In the genomic region with DNA sequence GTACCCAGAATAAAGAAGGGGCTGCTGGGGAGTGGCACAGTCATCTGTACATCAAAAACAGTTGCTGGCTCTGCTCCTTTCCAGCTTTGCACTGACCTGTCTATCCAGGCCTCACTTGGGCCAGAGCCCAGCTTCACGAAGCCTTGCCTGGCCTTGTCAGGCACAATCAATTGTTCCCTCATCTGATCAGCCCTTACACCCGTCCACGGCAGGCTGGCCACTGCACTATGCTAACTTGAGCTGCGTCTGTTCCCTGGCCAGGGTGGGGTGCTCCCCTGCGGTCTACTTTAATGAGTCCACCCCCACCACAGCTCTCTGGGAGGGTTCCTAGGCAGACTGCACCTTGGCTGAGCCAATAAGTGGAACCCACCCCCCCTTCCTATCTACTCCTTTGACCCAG, we compare ENCODE assay signal across 26 cellular contexts.
"Had no signal": no experiment of that assay in that cellular context is flagged by ENCODE, and none has a peak within 500 bp of the region (broad histone marks: within the 10 kb centered on the region; RNA-seq: fewer than 3 reads in every experiment).

No MANE protein-coding gene starts in this region.

- FAIRE-seq: endometrium, small intestine, urothelium cell line had no signal

- H3K36me3 Mint-ChIP-seq: immature natural killer cell; mesothelial cell of epicardium; natural killer cell treated with Interleukin-12 subunit alpha and Interleukin-12 subunit beta and Interleukin-15 and Interleukin-18, amount 100 ng/mL, for 72 hours; stimulated activated effector memory CD8-positive, alpha-beta T cell treated with anti-CD3 and anti-CD28 coated beads, Interleukin-12 subunit alpha, Interleukin-12 subunit beta, amount 100 ng/mL, for 72 hours had no signal

- H3K4me3 ChIP-seq: left ventricle myocardium inferior, right lobe of liver, stomach, suprapubic skin, transverse colon had no signal

- H3K4me1 ChIP-seq: parathyroid adenoma, right lobe of liver had no signal

- H3K36me3 ChIP-seq: left ventricle myocardium inferior, right lobe of liver, stomach, suprapubic skin, transverse colon had no signal

- ATAC-seq: activated CD4-positive, CD25-positive, alpha-beta regulatory T cell treated with anti-CD3 and anti-CD28 coated beads, Interleukin-2, amount 50 U/mL, for 24 hours; activated naive CD8-positive, alpha-beta T cell treated with anti-CD3 and anti-CD28 coated beads, Interleukin-2, amount 50 U/mL, for 24 hours; activated T-cell treated with anti-CD3 and anti-CD28 coated beads, Interleukin-2, amount 50 U/mL, for 72 hours; natural killer cell treated with Interleukin-12 subunit alpha and Interleukin-12 subunit beta and Interleukin-15 and Interleukin-18, amount 100 ng/mL, for 72 hours; stimulated activated effector memory CD8-positive, alpha-beta T cell treated with anti-CD3 and anti-CD28 coated beads, Interleukin-12 subunit alpha, Interleukin-12 subunit beta, amount 100 ng/mL, for 72 hours had no signal

- DNase-seq: activated CD4-positive, alpha-beta memory T cell treated with anti-CD3 and anti-CD28 coated beads, Interleukin-2, amount 10 ng/mL, durations not matched to agents 7 days and 5 days; activated CD4-positive, alpha-beta T cell treated with anti-CD3 and anti-CD28 coated beads, Interleukin-2, amount 10 ng/mL, durations not matched to agents 24 days and 14 days; activated effector memory CD4-positive, alpha-beta T cell treated with Interleukin-2 at 50 U/mL for 16 hours; activated naive CD4-positive, alpha-beta T cell treated with anti-CD3 and anti-CD28 coated beads for 36 hours; activated naive CD8-positive, alpha-beta T cell treated with anti-CD3 and anti-CD28 coated beads, Interleukin-2, amount 50 U/mL, for 24 hours; activated T-cell treated with anti-CD3 and anti-CD28 coated beads, Interleukin-2, amount 50 U/mL, for 72 hours; foreskin fibroblast; immature natural killer cell; kidney glomerular epithelial cell; left ventricle myocardium inferior; mammary epithelial cell; right lobe of liver; stimulated activated CD4-positive, alpha-beta T cell treated with anti-CD3 and anti-CD28 coated beads, Interleukin-2, amount 100 ng/mL, for 24 hours; stomach; transverse colon had no signal

- H3K9me3 ChIP-seq: left ventricle myocardium inferior, right lobe of liver, stomach, suprapubic skin, transverse colon had no signal

- H3K4me3 Mint-ChIP-seq: activated CD4-positive, alpha-beta memory T cell treated with anti-CD3 and anti-CD28 coated beads, Interleukin-2, amount 10 ng/mL, durations not matched to agents 7 days and 5 days; activated CD4-positive, alpha-beta T cell treated with anti-CD3 and anti-CD28 coated beads, Interleukin-2, amount 10 ng/mL, durations not matched to agents 24 days and 14 days; activated naive CD4-positive, alpha-beta T cell treated with anti-CD3 and anti-CD28 coated beads for 36 hours; activated naive CD8-positive, alpha-beta T cell treated with anti-CD3 and anti-CD28 coated beads, Interleukin-2, amount 50 U/mL, for 24 hours; activated T-cell treated with anti-CD3 and anti-CD28 coated beads, Interleukin-2, amount 50 U/mL, for 72 hours; immature natural killer cell; mesothelial cell of epicardium; natural killer cell treated with Interleukin-12 subunit alpha and Interleukin-12 subunit beta and Interleukin-15 and Interleukin-18, amount 100 ng/mL, for 72 hours; stimulated activated effector memory CD8-positive, alpha-beta T cell treated with anti-CD3 and anti-CD28 coated beads, Interleukin-12 subunit alpha, Interleukin-12 subunit beta, amount 100 ng/mL, for 72 hours; T-helper 2 cell treated with Interferon-gamma antibody and Interleukin-4, amounts not matched to agents 5 μg/mL and 100 μg/mL, for 36 hours had no signal

- H3K27ac Mint-ChIP-seq: activated CD4-positive, alpha-beta memory T cell treated with anti-CD3 and anti-CD28 coated beads, Interleukin-2, amount 10 ng/mL, durations not matched to agents 7 days and 5 days; activated CD4-positive, alpha-beta T cell treated with anti-CD3 and anti-CD28 coated beads, Interleukin-2, amount 10 ng/mL, durations not matched to agents 24 days and 14 days; activated naive CD4-positive, alpha-beta T cell treated with anti-CD3 and anti-CD28 coated beads for 36 hours; activated naive CD8-positive, alpha-beta T cell treated with anti-CD3 and anti-CD28 coated beads, Interleukin-2, amount 50 U/mL, for 24 hours; activated T-cell treated with anti-CD3 and anti-CD28 coated beads, Interleukin-2, amount 50 U/mL, for 72 hours; immature natural killer cell; mesothelial cell of epicardium; natural killer cell treated with Interleukin-12 subunit alpha and Interleukin-12 subunit beta and Interleukin-15 and Interleukin-18, amount 100 ng/mL, for 72 hours; stimulated activated effector memory CD8-positive, alpha-beta T cell treated with anti-CD3 and anti-CD28 coated beads, Interleukin-12 subunit alpha, Interleukin-12 subunit beta, amount 100 ng/mL, for 72 hours; T-helper 2 cell treated with Interferon-gamma antibody and Interleukin-4, amounts not matched to agents 5 μg/mL and 100 μg/mL, for 36 hours had no signal

- H3K27ac ChIP-seq: left ventricle myocardium inferior, parathyroid adenoma, right lobe of liver, stomach, suprapubic skin, transverse colon, VCaP had no signal

- H3K4me1 Mint-ChIP-seq: activated CD4-positive, alpha-beta memory T cell treated with anti-CD3 and anti-CD28 coated beads, Interleukin-2, amount 10 ng/mL, durations not matched to agents 7 days and 5 days had no signal

- H3K27me3 ChIP-seq: right lobe of liver, transverse colon had no signal
